11 cellular contexts compared by ENCODE assay signal in genomic region chr16:1989209-1989825, GRCh38. TPM values are rescaled to one million over a fixed set of nuclear protein-coding genes. Genes with fewer than 3 reads are reported as not detected.
DNase-seq lines count a peak whose midpoint lies in the region; ATAC-seq and TF ChIP-seq lines count a peak whose summit lies in the region.
"Had no signal": no experiment of that assay in that cellular context is flagged by ENCODE, and none has a peak within 500 bp of the region (broad histone marks: within the 10 kb centered on the region; RNA-seq: fewer than 3 reads in every experiment).

No MANE protein-coding gene starts in this region.

- H3F3A ChIP-seq in neural progenitor cell (ENCODE audit: low read depth) (peaks cover 49% of the 10 kb centered on the region), MM.1S (ENCODE audit: insufficient read depth, low read length) (peaks cover 22% of the 10 kb centered on the region)

- H3K9me3 ChIP-seq in HUES48 (ENCODE audit: control insufficient read depth, insufficient read depth, low read length): no peaks in the 10 kb centered on the region
- no peaks in the 10 kb centered on the region for H3K9me3 ChIP-seq in neural progenitor cell (ENCODE audit: low read depth)
- H3K9me3 ChIP-seq in MM.1S (replicated peaks; ENCODE audit: insufficient read depth, low read length): no peaks in the 10 kb centered on the region
- H3K9me3 ChIP-seq in ascending aorta: no peaks in the 10 kb centered on the region
- H3K9me3 ChIP-seq: mucosa of descending colon, upper lobe of right lung had no signal

- ATAC-seq in HG03097 (IDR thresholded peaks at IDR 0.05; ENCODE audit: low FRiP score, unreplicated experiment): no peak
- ATAC-seq: upper lobe of right lung had no signal

- H3K79me2 ChIP-seq in neural progenitor cell (ENCODE audit: low read depth): peaks cover 12% of the 10 kb centered on the region
- peaks cover 16% of the 10 kb centered on the region for H3K79me2 ChIP-seq in MM.1S (ENCODE audit: low read length)

- peaks cover 7% of the 10 kb centered on the region for H3K36me3 Mint-ChIP-seq in brain
- peaks cover 10% of the 10 kb centered on the region for H3K36me3 Mint-ChIP-seq in neural progenitor cell

- H3K27ac ChIP-seq in HUES48 (ENCODE audit: low read depth, low read length) (no peak overlapping the region), neural progenitor cell (no peak overlapping the region), MM.1S (ENCODE audit: low read length) (no peak overlapping the region), ascending aorta (no peak overlapping the region)
- H3K27ac ChIP-seq: upper lobe of right lung had no signal

- H3K4me2 ChIP-seq in neural progenitor cell (peak overlapping the region; percentile 84), MM.1S (ENCODE audit: low read depth, low read length) (no peak overlapping the region)

- H3K36me3 ChIP-seq in HUES48 (ENCODE audit: control insufficient read depth, insufficient read depth, low read length): peaks cover 18% of the 10 kb centered on the region
- H3K36me3 ChIP-seq in neural progenitor cell: no peaks in the 10 kb centered on the region
- 0 out of 2 replicates have a peak, but pooled peaks cover 4% of the 10 kb centered on the region for H3K36me3 ChIP-seq in MM.1S (replicated peaks; ENCODE audit: insufficient read depth, low read length)
- peaks cover 14 to 16% of the 10 kb centered on the region in 2 donors for H3K36me3 ChIP-seq in ascending aorta

- H3K27me3 Mint-ChIP-seq in brain (peaks cover 35% of the 10 kb centered on the region), neural progenitor cell (ENCODE audit: insufficient read depth, low read depth) (peaks cover 27% of the 10 kb centered on the region)

- H2AFZ ChIP-seq in neural progenitor cell (replicated peaks) (no peak overlapping the region), MM.1S (ENCODE audit: low read length) (no peak overlapping the region)

- H3K9me3 Mint-ChIP-seq in brain: peaks cover 0 to 2% (median 2%) of the 10 kb centered on the region in 5 experiments
- peaks cover 2% of the 10 kb centered on the region for H3K9me3 Mint-ChIP-seq in neural progenitor cell

- DNase-seq in NCI-H2196 (lab: John Stamatoyannopoulos, UW; ENCODE audit: unreplicated experiment): peak; percentile 35
- DNase-seq in NCI-H2196 treated with DMSO at 0.1 percent for 48 hours (lab: John Stamatoyannopoulos, UW; ENCODE audit: unreplicated experiment): no peak
- DNase-seq in neural progenitor cell (ENCODE audit: low spot score): peak; percentile 52
- no peak for DNase-seq in MM.1S
- DNase-seq in ascending aorta (ENCODE audit: low spot score in 2 of 2): no peak
- DNase-seq: NCI-H2029, upper lobe of right lung had no signal

- H3K4me1 Mint-ChIP-seq in brain (peaks cover 40% of the 10 kb centered on the region), neural progenitor cell (peaks cover 22% of the 10 kb centered on the region)

- H3K4me1 ChIP-seq in HUES48 (ENCODE audit: control insufficient read depth, insufficient read depth, low read length) (peaks cover 28% of the 10 kb centered on the region), neural progenitor cell (peaks cover 17% of the 10 kb centered on the region), MM.1S (ENCODE audit: low read length) (peaks cover 28% of the 10 kb centered on the region), ascending aorta (peaks cover 20 to 35% of the 10 kb centered on the region in 2 donors)

- H3K27ac Mint-ChIP-seq in brain (peak overlapping the region in 4 of 5 experiments; percentile 41 to 79 (median 62)), neural progenitor cell (no peak overlapping the region)

- H3K4me3 ChIP-seq in HUES48 (ENCODE audit: low read depth, low read length): peak overlapping the region; percentile 78
- peak overlapping the region; percentile 55 for H3K4me3 ChIP-seq in neural progenitor cell
- no peak overlapping the region for H3K4me3 ChIP-seq in MM.1S (ENCODE audit: low read length)
- H3K4me3 ChIP-seq in ascending aorta: no peak overlapping the region
- H3K4me3 ChIP-seq: mucosa of descending colon, upper lobe of right lung had no signal

- H3K9ac ChIP-seq in HUES48 (ENCODE audit: low read depth, low read length) (no peak overlapping the region), neural progenitor cell (no peak overlapping the region), MM.1S (ENCODE audit: low read length) (no peak overlapping the region)

- no peak for TF ChIP-seq CTCF in brain (conservative IDR thresholded peaks at IDR 0.05)
- no peak for TF ChIP-seq CTCF in neural progenitor cell (IDR thresholded peaks at IDR 0.05)
- no peak for TF ChIP-seq CTCF in MM.1S (IDR thresholded peaks at IDR 0.05; ENCODE audit: low read length)
- TF ChIP-seq CTCF in ascending aorta (IDR thresholded peaks at IDR 0.05): no peak

- peak overlapping the region; percentile 74 to 81 (median 75) for H3K4me3 Mint-ChIP-seq in brain
- peak overlapping the region; percentile 74 for H3K4me3 Mint-ChIP-seq in neural progenitor cell

- H3K9me2 ChIP-seq in MM.1S (replicated peaks; ENCODE audit: insufficient read depth, low read length): no peaks in the 10 kb centered on the region

- intact Hi-C loops in ascending aorta (cut with DNase I): no loop called here

- peaks cover 24% of the 10 kb centered on the region for H4K20me1 ChIP-seq in neural progenitor cell (ENCODE audit: low read depth)
- no peaks in the 10 kb centered on the region for H4K20me1 ChIP-seq in MM.1S (ENCODE audit: insufficient read depth, low read length)

- peaks cover 26% of the 10 kb centered on the region for H3K27me3 ChIP-seq in HUES48 (ENCODE audit: control insufficient read depth, insufficient read depth, low read length)
- peaks cover 58% of the 10 kb centered on the region for H3K27me3 ChIP-seq in neural progenitor cell
- peaks cover 8% of the 10 kb centered on the region for H3K27me3 ChIP-seq in MM.1S (replicated peaks; ENCODE audit: insufficient read depth, low read length)
- H3K27me3 ChIP-seq in ascending aorta: peaks cover 16% of the 10 kb centered on the region

RNA-seq across cellular contexts. Expression of gene SYNGR3, which starts 0.5 kb away (rescaled TPM):
- 59.3 TPM for polyA plus RNA-seq in brain (ENCODE audit: insufficient read depth, low read depth, low replicate concordance)
- 4.4 and 8.7 TPM in 2 replicates for total RNA-seq in neural progenitor cell (ENCODE audit: low replicate concordance)
- 0.32 TPM for total RNA-seq in ascending aorta

RNA-seq across cellular contexts. Expression of gene GFER, which starts 5.3 kb away (rescaled TPM):
- polyA plus RNA-seq in brain (ENCODE audit: insufficient read depth, low read depth, low replicate concordance): 51.7 TPM
- 35.1 and 35.5 TPM in 2 replicates for total RNA-seq in neural progenitor cell (ENCODE audit: low replicate concordance)
- 2.7 TPM for total RNA-seq in ascending aorta

RNA-seq across cellular contexts. Expression of gene NOXO1, which starts 8.0 kb away (rescaled TPM):
- 4.6 TPM for polyA plus RNA-seq in brain (ENCODE audit: insufficient read depth, low read depth, low replicate concordance)
- total RNA-seq in neural progenitor cell (ENCODE audit: low replicate concordance) (not detected in 2 replicates), ascending aorta (not detected)

RNA-seq across cellular contexts. Expression of gene TBL3, which starts 17.5 kb away (rescaled TPM):
- polyA plus RNA-seq in brain (ENCODE audit: insufficient read depth, low read depth, low replicate concordance): 82.7 TPM
- total RNA-seq in neural progenitor cell (ENCODE audit: low replicate concordance): 30.7 and 47.6 TPM in 2 replicates
- total RNA-seq in ascending aorta: 55.7 TPM

RNA-seq across cellular contexts. Expression of gene ZNF598, which starts 20.3 kb away (rescaled TPM):
- 32.5 TPM for polyA plus RNA-seq in brain (ENCODE audit: insufficient read depth, low read depth, low replicate concordance)
- total RNA-seq in neural progenitor cell (ENCODE audit: low replicate concordance): 12.7 and 31.2 TPM in 2 replicates
- total RNA-seq in ascending aorta: 31.1 TPM

Comparison
In these comparisons a context has a peak if more than half of its experiments do, and no peak if none do; other contexts are left out.
1. DNase-seq: peak in NCI-H2196 (single experiment) and neural progenitor cell (single experiment); none in NCI-H2196 treated with DMSO at 0.1 percent for 48 hours (single experiment), MM.1S (single experiment) and ascending aorta (0 of 2).
2. H3K4me3 ChIP-seq: peak in HUES48 (single experiment) and neural progenitor cell (single experiment); none in MM.1S (single experiment) and ascending aorta (0 of 2).